2 cellular contexts compared by ENCODE assay signal in the genomic region with DNA sequence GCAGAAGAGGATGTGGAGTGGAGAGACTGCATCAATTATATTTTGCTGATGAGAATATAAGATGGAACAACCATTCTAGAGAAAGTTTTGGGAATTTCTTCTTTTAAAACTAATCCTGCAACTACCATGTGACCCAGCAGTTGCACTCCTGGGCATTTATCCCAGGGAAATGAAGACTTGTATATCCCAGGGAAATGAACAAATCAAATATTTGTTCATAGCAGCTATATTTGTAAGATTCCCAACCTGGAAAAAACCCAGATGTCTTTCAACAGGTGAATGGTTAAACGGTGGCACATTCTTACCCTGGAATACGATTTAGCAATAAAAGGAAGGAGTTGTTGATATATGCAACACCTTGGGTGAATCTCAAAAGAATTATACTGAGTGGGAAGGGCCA.
A peak's percentile ranks its signal among the peaks of the same experiment; 100 is the strongest.
TF ChIP-seq lines count a peak whose summit lies in the region.

No MANE protein-coding gene starts in this region.

TF ChIP-seq in liver, 16 proteins besides CTCF, POLR2A, EP300 and RAD21:
- TF ChIP-seq FOXA1 (IDR thresholded peaks at IDR 0.05) (no peak), JUND (IDR thresholded peaks at IDR 0.05) (peak in 1 of 2 donors; percentile 32), NR2F2 (IDR thresholded peaks at IDR 0.05) (no peak), FOXA2 (IDR thresholded peaks at IDR 0.05) (no peak), GABPA (IDR thresholded peaks at IDR 0.05 in 1 of 2, conservative IDR thresholded peaks at IDR 0.05 in 1 of 2) (no peak), YY1 (IDR thresholded peaks at IDR 0.05) (peak; percentile 18), HNF4A (conservative IDR thresholded peaks at IDR 0.05) (peak; percentile 22 to 31), TAF1 (conservative IDR thresholded peaks at IDR 0.05) (no peak), SP1 (IDR thresholded peaks at IDR 0.05) (no peak), RXRA (IDR thresholded peaks at IDR 0.05) (peak; percentile 32 to 60), EGR1 (IDR thresholded peaks at IDR 0.05; ENCODE audit: low read depth in 2 of 2) (no peak), HNF4G (IDR thresholded peaks at IDR 0.05) (peak; percentile 10)
- TF ChIP-seq, protein P1, sequence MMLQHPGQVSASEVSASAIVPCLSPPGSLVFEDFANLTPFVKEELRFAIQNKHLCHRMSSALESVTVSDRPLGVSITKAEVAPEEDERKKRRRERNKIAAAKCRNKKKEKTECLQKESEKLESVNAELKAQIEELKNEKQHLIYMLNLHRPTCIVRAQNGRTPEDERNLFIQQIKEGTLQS (IDR thresholded peaks at IDR 0.05) = no peak
- TF ChIP-seq, protein P2, sequence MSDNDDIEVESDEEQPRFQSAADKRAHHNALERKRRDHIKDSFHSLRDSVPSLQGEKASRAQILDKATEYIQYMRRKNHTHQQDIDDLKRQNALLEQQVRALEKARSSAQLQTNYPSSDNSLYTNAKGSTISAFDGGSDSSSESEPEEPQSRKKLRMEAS (IDR thresholded peaks at IDR 0.05) = peak; percentile 46
- TF ChIP-seq, protein P3, sequence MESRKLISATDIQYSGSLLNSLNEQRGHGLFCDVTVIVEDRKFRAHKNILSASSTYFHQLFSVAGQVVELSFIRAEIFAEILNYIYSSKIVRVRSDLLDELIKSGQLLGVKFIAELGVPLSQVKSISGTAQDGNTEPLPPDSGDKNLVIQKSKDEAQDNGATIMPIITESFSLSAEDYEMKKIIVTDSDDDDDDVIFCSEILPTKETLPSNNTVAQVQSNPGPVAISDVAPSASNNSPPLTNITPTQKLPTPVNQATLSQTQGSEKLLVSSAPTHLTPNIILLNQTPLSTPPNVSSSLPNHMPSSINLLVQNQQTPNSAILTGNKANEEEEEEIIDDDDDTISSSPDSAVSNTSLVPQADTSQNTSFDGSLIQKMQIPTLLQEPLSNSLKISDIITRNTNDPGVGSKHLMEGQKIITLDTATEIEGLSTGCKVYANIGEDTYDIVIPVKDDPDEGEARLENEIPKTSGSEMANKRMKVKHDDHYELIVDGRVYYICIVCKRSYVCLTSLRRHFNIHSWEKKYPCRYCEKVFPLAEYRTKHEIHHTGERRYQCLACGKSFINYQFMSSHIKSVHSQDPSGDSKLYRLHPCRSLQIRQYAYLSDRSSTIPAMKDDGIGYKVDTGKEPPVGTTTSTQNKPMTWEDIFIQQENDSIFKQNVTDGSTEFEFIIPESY (IDR thresholded peaks at IDR 0.05) = peak; percentile 19
- TF ChIP-seq, protein P4, sequence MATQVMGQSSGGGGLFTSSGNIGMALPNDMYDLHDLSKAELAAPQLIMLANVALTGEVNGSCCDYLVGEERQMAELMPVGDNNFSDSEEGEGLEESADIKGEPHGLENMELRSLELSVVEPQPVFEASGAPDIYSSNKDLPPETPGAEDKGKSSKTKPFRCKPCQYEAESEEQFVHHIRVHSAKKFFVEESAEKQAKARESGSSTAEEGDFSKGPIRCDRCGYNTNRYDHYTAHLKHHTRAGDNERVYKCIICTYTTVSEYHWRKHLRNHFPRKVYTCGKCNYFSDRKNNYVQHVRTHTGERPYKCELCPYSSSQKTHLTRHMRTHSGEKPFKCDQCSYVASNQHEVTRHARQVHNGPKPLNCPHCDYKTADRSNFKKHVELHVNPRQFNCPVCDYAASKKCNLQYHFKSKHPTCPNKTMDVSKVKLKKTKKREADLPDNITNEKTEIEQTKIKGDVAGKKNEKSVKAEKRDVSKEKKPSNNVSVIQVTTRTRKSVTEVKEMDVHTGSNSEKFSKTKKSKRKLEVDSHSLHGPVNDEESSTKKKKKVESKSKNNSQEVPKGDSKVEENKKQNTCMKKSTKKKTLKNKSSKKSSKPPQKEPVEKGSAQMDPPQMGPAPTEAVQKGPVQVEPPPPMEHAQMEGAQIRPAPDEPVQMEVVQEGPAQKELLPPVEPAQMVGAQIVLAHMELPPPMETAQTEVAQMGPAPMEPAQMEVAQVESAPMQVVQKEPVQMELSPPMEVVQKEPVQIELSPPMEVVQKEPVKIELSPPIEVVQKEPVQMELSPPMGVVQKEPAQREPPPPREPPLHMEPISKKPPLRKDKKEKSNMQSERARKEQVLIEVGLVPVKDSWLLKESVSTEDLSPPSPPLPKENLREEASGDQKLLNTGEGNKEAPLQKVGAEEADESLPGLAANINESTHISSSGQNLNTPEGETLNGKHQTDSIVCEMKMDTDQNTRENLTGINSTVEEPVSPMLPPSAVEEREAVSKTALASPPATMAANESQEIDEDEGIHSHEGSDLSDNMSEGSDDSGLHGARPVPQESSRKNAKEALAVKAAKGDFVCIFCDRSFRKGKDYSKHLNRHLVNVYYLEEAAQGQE (IDR thresholded peaks at IDR 0.05) = no peak
TF ChIP-seq in liver: peak in this region for 7.

TF ChIP-seq in HepG2, 621 proteins besides CTCF, POLR2A, EP300 and RAD21:
- TF ChIP-seq CHD4 (IDR thresholded peaks at IDR 0.05; ENCODE audit: borderline replicate concordance, low read length) = no peak
- no peak for TF ChIP-seq NFKB2 (CRISPR knock-in tag; IDR thresholded peaks at IDR 0.05; ENCODE audit: borderline replicate concordance)
- TF ChIP-seq, protein P5, sequence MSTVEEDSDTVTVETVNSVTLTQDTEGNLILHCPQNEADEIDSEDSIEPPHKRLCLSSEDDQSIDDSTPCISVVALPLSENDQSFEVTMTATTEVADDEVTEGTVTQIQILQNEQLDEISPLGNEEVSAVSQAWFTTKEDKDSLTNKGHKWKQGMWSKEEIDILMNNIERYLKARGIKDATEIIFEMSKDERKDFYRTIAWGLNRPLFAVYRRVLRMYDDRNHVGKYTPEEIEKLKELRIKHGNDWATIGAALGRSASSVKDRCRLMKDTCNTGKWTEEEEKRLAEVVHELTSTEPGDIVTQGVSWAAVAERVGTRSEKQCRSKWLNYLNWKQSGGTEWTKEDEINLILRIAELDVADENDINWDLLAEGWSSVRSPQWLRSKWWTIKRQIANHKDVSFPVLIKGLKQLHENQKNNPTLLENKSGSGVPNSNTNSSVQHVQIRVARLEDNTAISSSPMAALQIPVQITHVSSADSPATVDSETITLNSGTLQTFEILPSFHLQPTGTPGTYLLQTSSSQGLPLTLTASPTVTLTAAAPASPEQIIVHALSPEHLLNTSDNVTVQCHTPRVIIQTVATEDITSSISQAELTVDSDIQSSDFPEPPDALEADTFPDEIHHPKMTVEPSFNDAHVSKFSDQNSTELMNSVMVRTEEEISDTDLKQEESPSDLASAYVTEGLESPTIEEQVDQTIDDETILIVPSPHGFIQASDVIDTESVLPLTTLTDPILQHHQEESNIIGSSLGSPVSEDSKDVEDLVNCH (CRISPR knock-in tag; IDR thresholded peaks at IDR 0.05) = no peak
